ENCODE assay signal across 8 cellular contexts in the genomic region with DNA sequence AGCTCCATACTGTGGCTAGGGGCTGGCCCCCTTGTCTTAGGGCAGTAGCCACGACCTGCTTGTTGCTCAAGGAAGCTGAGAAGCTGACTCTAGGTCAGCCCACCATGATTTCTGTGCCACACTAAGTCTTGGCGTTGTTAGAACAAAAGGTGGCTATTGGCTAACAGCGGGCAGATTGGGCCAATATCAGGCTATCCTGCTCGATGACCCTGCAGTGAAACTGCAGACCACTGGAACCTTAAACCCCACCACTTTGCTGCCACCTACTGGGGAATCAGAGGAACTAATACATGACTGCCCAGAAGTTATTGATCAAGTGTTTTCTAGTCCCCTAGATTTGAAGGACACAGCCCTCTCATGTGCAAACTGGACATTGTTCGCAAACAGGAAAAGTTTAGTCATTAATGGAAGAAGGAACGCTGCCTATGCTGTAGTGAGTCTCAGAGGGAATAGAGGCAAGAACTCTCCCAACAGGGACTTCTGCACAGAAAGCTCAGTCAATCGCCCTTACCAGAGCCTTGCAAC. TPM values are rescaled to one million over a fixed set of nuclear protein-coding genes. Genes with fewer than 3 reads are reported as not detected.
DNase-seq lines count a peak whose midpoint lies in the region; ATAC-seq and TF ChIP-seq lines count a peak whose summit lies in the region.

No MANE protein-coding gene starts in this region.

- no peak overlapping the region for H3K4me3 Mint-ChIP-seq in CD14-positive monocyte
- no peak overlapping the region for H3K4me3 Mint-ChIP-seq in activated CD4-positive, alpha-beta memory T cell treated with anti-CD3 and anti-CD28 coated beads, Interleukin-2, amount 10 ng/mL, durations not matched to agents 7 days and 5 days
- no peak overlapping the region for H3K4me3 Mint-ChIP-seq in neural crest cell

- H3K4me3 ChIP-seq in esophagus muscularis mucosa = no peak overlapping the region

- no peak for TF ChIP-seq EP300 in esophagus muscularis mucosa (IDR thresholded peaks at IDR 0.05)

- H3K27ac ChIP-seq in esophagus muscularis mucosa (replicated peaks in 1 of 4) = no peak overlapping the region

- H3K9me3 Mint-ChIP-seq in CD14-positive monocyte (no peaks in the 10 kb centered on the region), neural crest cell (no peaks in the 10 kb centered on the region)
- no peaks in the 10 kb centered on the region for H3K9me3 Mint-ChIP-seq in activated CD4-positive, alpha-beta memory T cell treated with anti-CD3 and anti-CD28 coated beads, Interleukin-2, amount 10 ng/mL, durations not matched to agents 7 days and 5 days

- ATAC-seq in GM18868 (IDR thresholded peaks at IDR 0.05; ENCODE audit: unreplicated experiment) = peak; percentile 58
- ATAC-seq in HG02981 (IDR thresholded peaks at IDR 0.05; ENCODE audit: unreplicated experiment) = peak; percentile 54

- H3K9me3 ChIP-seq in esophagus muscularis mucosa = no peaks in the 10 kb centered on the region

- H3K27me3 ChIP-seq in esophagus muscularis mucosa = no peaks in the 10 kb centered on the region

- DNase-seq in CD14-positive monocyte (ENCODE audit: low spot score) = no peak
- peak; percentile 20 for DNase-seq in NCI-H526 treated with DMSO at 0.1 percent for 48 hours (lab: John Stamatoyannopoulos, UW)
- DNase-seq in activated CD4-positive, alpha-beta memory T cell treated with anti-CD3 and anti-CD28 coated beads, Interleukin-2, amount 10 ng/mL, durations not matched to agents 7 days and 5 days = peak; percentile 38
- no peak for DNase-seq in esophagus muscularis mucosa (ENCODE audit: extremely low spot score)
- DNase-seq in neural crest cell (ENCODE audit: low read depth, low spot score) = peak; percentile 68
- DNase-seq in dedifferentiated amniotic fluid mesenchymal stem cell (ENCODE audit: extremely low spot score) = no peak

- WGBS in esophagus muscularis mucosa = 81% methylated on average over 7 of the region's 7 CpGs

- no peak overlapping the region for H3K27ac Mint-ChIP-seq in CD14-positive monocyte
- H3K27ac Mint-ChIP-seq in activated CD4-positive, alpha-beta memory T cell treated with anti-CD3 and anti-CD28 coated beads, Interleukin-2, amount 10 ng/mL, durations not matched to agents 7 days and 5 days = no peak overlapping the region
- no peak overlapping the region for H3K27ac Mint-ChIP-seq in neural crest cell (ENCODE audit: unreplicated experiment)

- TF ChIP-seq CTCF in CD14-positive monocyte (IDR thresholded peaks at IDR 0.05) (peak; percentile 96), esophagus muscularis mucosa (IDR thresholded peaks at IDR 0.05) (peak; percentile 66 to 87 (median 66)), neural crest cell (conservative IDR thresholded peaks at IDR 0.05) (peak; percentile 83)

- no peak for TF ChIP-seq POLR2A in esophagus muscularis mucosa (IDR thresholded peaks at IDR 0.05; ENCODE audit: low read depth)

- CTCF ChIA-PET in activated CD4-positive, alpha-beta memory T cell treated with anti-CD3 and anti-CD28 coated beads, Interleukin-2, amount 10 ng/mL, durations not matched to agents 7 days and 5 days (lab: Charles Lee) = interaction anchor here (0.8 to 3.7 kb wide), 9 partner anchors 10 to 959 kb away, joined by 3 to 15 read pairs (median 3); partner anchors contain the start of gene PAPSS1

- POLR2A ChIA-PET in activated CD4-positive, alpha-beta memory T cell treated with anti-CD3 and anti-CD28 coated beads, Interleukin-2, amount 10 ng/mL, durations not matched to agents 7 days and 5 days (lab: Charles Lee) = no interaction called here

- intact Hi-C loops in CD14-positive monocyte (cut with micrococcal nuclease) (loop anchor here in 1 of 2 donors (5.0 kb wide), 1 partner anchor 45 kb away; no protein-coding TSS in a partner anchor), esophagus muscularis mucosa (cut with DNase I) (loop anchor here (10.0 kb wide), 1 partner anchor 542 kb away; no protein-coding TSS in a partner anchor)

- peaks cover 2% of the 10 kb centered on the region for H3K4me1 Mint-ChIP-seq in CD14-positive monocyte
- no peaks in the 10 kb centered on the region for H3K4me1 Mint-ChIP-seq in activated CD4-positive, alpha-beta memory T cell treated with anti-CD3 and anti-CD28 coated beads, Interleukin-2, amount 10 ng/mL, durations not matched to agents 7 days and 5 days
- H3K4me1 Mint-ChIP-seq in neural crest cell = no peaks in the 10 kb centered on the region

- H3K4me1 ChIP-seq in esophagus muscularis mucosa = peaks cover 10 to 19% (median 16%) of the 10 kb centered on the region in 4 donors

- no peaks in the 10 kb centered on the region for H3K36me3 Mint-ChIP-seq in CD14-positive monocyte
- no peaks in the 10 kb centered on the region for H3K36me3 Mint-ChIP-seq in activated CD4-positive, alpha-beta memory T cell treated with anti-CD3 and anti-CD28 coated beads, Interleukin-2, amount 10 ng/mL, durations not matched to agents 7 days and 5 days (ENCODE audit: low read depth)
- no peaks in the 10 kb centered on the region for H3K36me3 Mint-ChIP-seq in neural crest cell (ENCODE audit: low read depth)

- H3K27me3 Mint-ChIP-seq in CD14-positive monocyte (ENCODE audit: low read depth in 3 of 3) (peaks cover 0 to 5% (median 3%) of the 10 kb centered on the region in 3 donors), neural crest cell (ENCODE audit: low read depth) (no peaks in the 10 kb centered on the region)
- H3K27me3 Mint-ChIP-seq in activated CD4-positive, alpha-beta memory T cell treated with anti-CD3 and anti-CD28 coated beads, Interleukin-2, amount 10 ng/mL, durations not matched to agents 7 days and 5 days = no peaks in the 10 kb centered on the region

- no peaks in the 10 kb centered on the region for H3K36me3 ChIP-seq in esophagus muscularis mucosa

RNA-seq across cellular contexts. Expression of gene PAPSS1, which starts 17.0 kb away (rescaled TPM):
- polyA plus RNA-seq in CD14-positive monocyte = 10 to 100 TPM; 64.8 to 79.6 TPM
- total RNA-seq in activated CD4-positive, alpha-beta memory T cell treated with anti-CD3 and anti-CD28 coated beads, Interleukin-2, amount 10 ng/mL, durations not matched to agents 7 days and 5 days = 10 to 100 TPM; 28.1 to 28.6 TPM
- total RNA-seq in esophagus muscularis mucosa = 10 to 100 TPM; 11.6 to 24.4 (median 18.1) TPM
- 74.7 and 78.6 TPM in 2 replicates for total RNA-seq in neural crest cell

Comparison
In these comparisons a context has a peak if more than half of its experiments do, and no peak if none do; other contexts are left out.
1. DNase-seq: peak in NCI-H526 treated with DMSO at 0.1 percent for 48 hours (single experiment), activated CD4-positive, alpha-beta memory T cell treated with anti-CD3 and anti-CD28 coated beads, Interleukin-2, amount 10 ng/mL, durations not matched to agents 7 days and 5 days (single experiment) and neural crest cell (single experiment); none in CD14-positive monocyte (single experiment), esophagus muscularis mucosa (single experiment) and dedifferentiated amniotic fluid mesenchymal stem cell (single experiment).
2. Peak in every context shown above with its lines, with median percentiles within 50 percentile points of each other: CTCF ChIP-seq.